2 cellular contexts compared by ENCODE assay signal in genomic region chr11:117816151-117816741, GRCh38.
A peak's percentile ranks its signal among the peaks of the same experiment; 100 is the strongest.
TF ChIP-seq lines count a peak whose summit lies in the region.

No MANE protein-coding gene starts in this region.

TF ChIP-seq in IMR-90, 13 proteins besides CTCF, POLR2A, EP300 and RAD21:
- TF ChIP-seq RCOR1 (IDR thresholded peaks at IDR 0.05; ENCODE audit: insufficient replicate concordance, low read length), result no peak
- TF ChIP-seq FOS (IDR thresholded peaks at IDR 0.05; ENCODE audit: low read depth, low read length), result no peak
- no peak for TF ChIP-seq CEBPB (IDR thresholded peaks at IDR 0.05; ENCODE audit: low read depth, low read length)
- TF ChIP-seq MXI1 (IDR thresholded peaks at IDR 0.05; ENCODE audit: borderline replicate concordance, low read depth, low read length), result no peak

TF ChIP-seq in K562, 482 proteins besides CTCF, POLR2A, EP300 and RAD21:
- TF ChIP-seq KDM1A (IDR thresholded peaks at IDR 0.05) (0 out of 4 replicates have a peak, but pooled peaks of 1 of the 2 experiments have one; percentile 6), CBFA2T2 (conservative IDR thresholded peaks at IDR 0.05) (peak; percentile 41), MAFK (IDR thresholded peaks at IDR 0.05; ENCODE audit: low read length) (no peak), STAG1 (CRISPR knock-in tag; IDR thresholded peaks at IDR 0.05; ENCODE audit: borderline replicate concordance) (no peak), E2F5 (CRISPR knock-in tag; IDR thresholded peaks at IDR 0.05) (no peak), GABPA (tag; conservative IDR thresholded peaks at IDR 0.05; ENCODE audit: low read depth) (no peak), CBFA2T3 (IDR thresholded peaks at IDR 0.05) (peak; percentile 69), MEIS2 (IDR thresholded peaks at IDR 0.05; ENCODE audit: partially characterized antibody) (peak; percentile 30)
- TF ChIP-seq, protein P1, sequence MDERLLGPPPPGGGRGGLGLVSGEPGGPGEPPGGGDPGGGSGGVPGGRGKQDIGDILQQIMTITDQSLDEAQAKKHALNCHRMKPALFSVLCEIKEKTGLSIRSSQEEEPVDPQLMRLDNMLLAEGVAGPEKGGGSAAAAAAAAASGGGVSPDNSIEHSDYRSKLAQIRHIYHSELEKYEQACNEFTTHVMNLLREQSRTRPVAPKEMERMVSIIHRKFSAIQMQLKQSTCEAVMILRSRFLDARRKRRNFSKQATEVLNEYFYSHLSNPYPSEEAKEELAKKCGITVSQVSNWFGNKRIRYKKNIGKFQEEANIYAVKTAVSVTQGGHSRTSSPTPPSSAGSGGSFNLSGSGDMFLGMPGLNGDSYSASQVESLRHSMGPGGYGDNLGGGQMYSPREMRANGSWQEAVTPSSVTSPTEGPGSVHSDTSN (CRISPR knock-in tag; IDR thresholded peaks at IDR 0.05; ENCODE audit: low read depth), result no peak
- TF ChIP-seq, protein P1 (tag; conservative IDR thresholded peaks at IDR 0.05; ENCODE audit: low read depth), result 0 out of 2 replicates have a peak, but pooled peaks have one; percentile 17
